ENCODE assay signal across 15 cellular contexts in the genomic region with DNA sequence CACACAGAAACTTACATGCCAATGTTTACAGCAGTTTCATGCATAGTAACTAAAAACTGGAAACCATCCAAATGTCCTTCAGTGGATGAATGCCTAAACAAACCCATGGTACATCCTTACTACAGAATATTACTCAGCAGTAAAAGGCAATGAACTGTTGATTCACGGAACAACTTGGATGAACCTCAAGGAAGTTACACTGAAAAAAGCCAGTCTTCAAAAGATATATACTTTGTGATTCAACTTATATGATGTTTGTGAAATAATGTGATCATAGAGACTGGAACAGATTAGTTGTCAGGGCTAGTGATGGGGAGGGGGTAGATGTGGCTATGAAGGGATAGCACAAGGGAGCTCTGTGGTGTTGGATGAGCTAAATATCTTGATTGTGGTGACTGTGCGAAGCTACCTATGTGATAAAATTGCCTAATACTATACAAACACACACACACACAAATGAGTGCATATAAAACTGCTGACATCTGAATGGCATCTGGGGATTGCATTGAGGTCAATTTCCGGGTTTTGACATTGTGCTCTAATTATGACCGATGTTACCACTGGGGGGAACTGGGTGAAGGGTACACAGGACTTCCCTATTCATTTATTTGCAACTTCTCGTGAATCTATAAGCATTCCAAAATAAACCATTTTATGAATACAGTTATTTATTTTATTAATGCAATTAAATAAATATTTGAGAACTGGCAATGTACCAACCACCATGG.
DNase-seq lines count a peak whose midpoint lies in the region; ATAC-seq, FAIRE-seq and TF ChIP-seq lines count a peak whose summit lies in the region.
"Had no signal": no experiment of that assay in that cellular context is flagged by ENCODE, and none has a peak within 500 bp of the region (broad histone marks: within the 10 kb centered on the region; RNA-seq: fewer than 3 reads in every experiment).

No MANE protein-coding gene starts in this region.

- peaks cover 11 to 25% (median 21%) of the 10 kb centered on the region in 3 donors for H3K36me3 Mint-ChIP-seq in immature natural killer cell
- H3K36me3 Mint-ChIP-seq in naive thymus-derived CD8-positive, alpha-beta T cell = peaks cover 4 to 20% (median 8%) of the 10 kb centered on the region in 3 donors

- TF ChIP-seq CTCF in right lobe of liver (IDR thresholded peaks at IDR 0.05) = no peak
- no peak for TF ChIP-seq CTCF in HepG2 (CRISPR knock-in tag; IDR thresholded peaks at IDR 0.05)
- no peak for TF ChIP-seq CTCF in bronchial epithelial cell (IDR thresholded peaks at IDR 0.05; ENCODE audit: insufficient read depth, low read length, severe bottlenecking)

- H3K36me3 ChIP-seq in right lobe of liver = no peaks in the 10 kb centered on the region
- H3K36me3 ChIP-seq in HepG2 (replicated peaks in 1 of 2; ENCODE audit: control insufficient read depth in 1 of 2, insufficient read depth in 2 of 2, low read length in 2 of 2) = no peaks in the 10 kb centered on the region
- H3K36me3 ChIP-seq in bronchial epithelial cell (ENCODE audit: control insufficient read depth, insufficient read depth, low read length) = no peaks in the 10 kb centered on the region

- BruUV-seq in HepG2 (replicated peaks; lab: Mats Ljungman, UMichigan) = no TSS peak

- no peak overlapping the region for H2AFZ ChIP-seq in HepG2 (ENCODE audit: low read length)

- no peak for TF ChIP-seq EP300 in HepG2 (IDR thresholded peaks at IDR 0.05; ENCODE audit: low read depth in 2 of 2, low read length in 2 of 2)
- no peak for TF ChIP-seq EP300 in HepG2 (CRISPR knock-in tag; IDR thresholded peaks at IDR 0.05; ENCODE audit: borderline replicate concordance)

- H3K4me3 ChIP-seq in right lobe of liver (no peak overlapping the region), HepG2 (replicated peaks in 1 of 3; ENCODE audit: insufficient read depth in 1 of 3, low read depth in 2 of 3, low read length in 3 of 3) (no peak overlapping the region), bronchial epithelial cell (ENCODE audit: low read depth, low read length) (no peak overlapping the region)
- H3K4me3 ChIP-seq: SK-N-MC had no signal

- no peak for FAIRE-seq in HepG2 (lab: Jason Lieb, UNC)
- FAIRE-seq in bronchial epithelial cell (lab: Jason Lieb, UNC) = no peak

- TF ChIP-seq RAD21 in HepG2 (CRISPR knock-in tag; IDR thresholded peaks at IDR 0.05) = no peak

- H3K9me3 ChIP-seq in right lobe of liver (no peaks in the 10 kb centered on the region), HepG2 (ENCODE audit: low read length) (no peaks in the 10 kb centered on the region)

- no peak overlapping the region for H3K9ac ChIP-seq in HepG2 (ENCODE audit: insufficient read depth, low read depth, low read length)

- H3K27me3 Mint-ChIP-seq in immature natural killer cell (ENCODE audit: low read depth in 3 of 3) = peaks cover 4 to 14% (median 8%) of the 10 kb centered on the region in 3 donors
- H3K27me3 Mint-ChIP-seq in naive thymus-derived CD8-positive, alpha-beta T cell = no peaks in the 10 kb centered on the region

- H3K4me1 ChIP-seq in right lobe of liver = peaks cover 0 to 13% (median 0%) of the 10 kb centered on the region in 4 donors
- no peaks in the 10 kb centered on the region for H3K4me1 ChIP-seq in HepG2 (ENCODE audit: insufficient read depth, low read length)

- POLR2A ChIA-PET in HepG2 (lab: Yijun Ruan, JAX) = no interaction called here
- POLR2A ChIA-PET in naive thymus-derived CD8-positive, alpha-beta T cell (lab: Charles Lee) = interaction anchor here (0.6 to 3.8 kb wide), 2 partner anchors 44 to 114 kb away, joined by 3 to 21 read pairs; no protein-coding TSS in a partner anchor

- peak overlapping the region; percentile 0 to 80 (median 40) for H3K27ac Mint-ChIP-seq in immature natural killer cell
- peak overlapping the region in 1 of 10 donors; percentile 15 for H3K27ac Mint-ChIP-seq in naive thymus-derived CD8-positive, alpha-beta T cell

- no peaks in the 10 kb centered on the region for H3K27me3 ChIP-seq in right lobe of liver
- no peaks in the 10 kb centered on the region for H3K27me3 ChIP-seq in HepG2 (ENCODE audit: control insufficient read depth in 1 of 2, insufficient read depth in 2 of 2, low read length in 2 of 2)
- H3K27me3 ChIP-seq in bronchial epithelial cell (ENCODE audit: control insufficient read depth, insufficient read depth, low read length) = no peaks in the 10 kb centered on the region

- DNase-seq in right lobe of liver (no peak), HepG2 (ENCODE audit: low spot score) (no peak), bronchial epithelial cell (ENCODE audit: low read depth) (peak; percentile 58), immature natural killer cell (no peak), Right ventricle myocardium inferior (ENCODE audit: missing footprints) (no peak)
- DNase-seq in naive thymus-derived CD8-positive, alpha-beta T cell = no peak
- DNase-seq: cortex of kidney, hypothalamus, NCI-H1092, NCI-H526, right cardiac atrium had no signal

- ATAC-seq in right lobe of liver = peak in 3 of 4 donors; percentile 33 to 73 (median 64)
- no peak for ATAC-seq in HepG2
- no peak for ATAC-seq in naive thymus-derived CD8-positive, alpha-beta T cell
- no peak for ATAC-seq in GM18873 (IDR thresholded peaks at IDR 0.05; ENCODE audit: low FRiP score, unreplicated experiment)
- no peak for ATAC-seq in Right ventricle myocardium inferior
- no peak for ATAC-seq in GM21367 (IDR thresholded peaks at IDR 0.05; ENCODE audit: unreplicated experiment)
- ATAC-seq: activated CD4-positive, CD25-positive, alpha-beta regulatory T cell treated with anti-CD3 and anti-CD28 coated beads, Interleukin-2, amount 50 U/mL, for 24 hours; right cardiac atrium had no signal

- intact Hi-C loops in right lobe of liver (cut with DNase I) (no loop called here), HepG2 (cut with micrococcal nuclease; ENCODE audit: unreplicated experiment) (no loop called here), Right ventricle myocardium inferior (cut with DNase I) (no loop called here)

- no peak overlapping the region for H3K4me2 ChIP-seq in HepG2 (ENCODE audit: low read depth, low read length)

- no peaks in the 10 kb centered on the region for H4K20me1 ChIP-seq in HepG2 (ENCODE audit: insufficient read depth, low read length)

- H3K4me3 Mint-ChIP-seq in immature natural killer cell = peak overlapping the region in 2 of 5 donors; percentile 0 to 20
- H3K4me3 Mint-ChIP-seq in naive thymus-derived CD8-positive, alpha-beta T cell = no peak overlapping the region

- in situ Hi-C loops in HepG2 (cut with HindIII; ENCODE audit: extremely low pct_ligation_motif_present, low pct_unique_long_range_greater_than_20kb) = no loop called here

- H3K4me1 Mint-ChIP-seq in immature natural killer cell = peaks cover 58 to 84% of the 10 kb centered on the region in 2 donors
- H3K4me1 Mint-ChIP-seq in naive thymus-derived CD8-positive, alpha-beta T cell = peaks cover 19 to 50% (median 40%) of the 10 kb centered on the region in 4 donors

- TF ChIP-seq POLR2A in right lobe of liver (IDR thresholded peaks at IDR 0.05) = no peak
- no peak for TF ChIP-seq POLR2A in HepG2 (IDR thresholded peaks at IDR 0.05; ENCODE audit: insufficient read depth in 1 of 2, low read depth in 2 of 2, low read length in 2 of 2)

- CTCF ChIA-PET in HepG2 (lab: Yijun Ruan, JAX; ENCODE audit: low intra/inter-chr PET ratio, low total read pairs) = no interaction called here

- no peak overlapping the region for H3K27ac ChIP-seq in right lobe of liver
- no peak overlapping the region for H3K27ac ChIP-seq in HepG2 (ENCODE audit: extremely low read length, insufficient read depth, low read length)
- H3K27ac ChIP-seq: SK-N-MC had no signal

- H3K79me2 ChIP-seq in HepG2 (ENCODE audit: insufficient read depth, low read length) = no peaks in the 10 kb centered on the region

- WGBS in right lobe of liver (ENCODE audit: insufficient coverage, low coverage, low lambda C conversion rate, missing lambda C conversion rate) = 69% methylated on average over 5 of the region's 5 CpGs
- WGBS in HepG2 (ENCODE audit: low lambda C conversion rate) = 96% methylated on average over 5 of the region's 5 CpGs

- no peaks in the 10 kb centered on the region for H3K9me3 Mint-ChIP-seq in immature natural killer cell
- peaks cover 0 to 3% (median 0%) of the 10 kb centered on the region in 9 donors for H3K9me3 Mint-ChIP-seq in naive thymus-derived CD8-positive, alpha-beta T cell

TF ChIP-seq in HepG2, 621 proteins besides CTCF, POLR2A, EP300 and RAD21 (continues in another document):
- TF ChIP-seq TFAP4 (IDR thresholded peaks at IDR 0.05; ENCODE audit: borderline replicate concordance, low read depth) (no peak), IRF9 (CRISPR knock-in tag; IDR thresholded peaks at IDR 0.05; ENCODE audit: borderline replicate concordance) (no peak), POLR2G (IDR thresholded peaks at IDR 0.05; ENCODE audit: low read depth, low read length) (no peak)

Comparison
In these comparisons a context has a peak if more than half of its experiments do, and no peak if none do; other contexts are left out.
1. ATAC-seq: peak in right lobe of liver (3 of 4); none in HepG2 (single experiment), naive thymus-derived CD8-positive, alpha-beta T cell (0 of 2), GM18873 (single experiment), Right ventricle myocardium inferior (single experiment) and GM21367 (single experiment).